ENCODE assay signal across 14 cellular contexts in the genomic region with DNA sequence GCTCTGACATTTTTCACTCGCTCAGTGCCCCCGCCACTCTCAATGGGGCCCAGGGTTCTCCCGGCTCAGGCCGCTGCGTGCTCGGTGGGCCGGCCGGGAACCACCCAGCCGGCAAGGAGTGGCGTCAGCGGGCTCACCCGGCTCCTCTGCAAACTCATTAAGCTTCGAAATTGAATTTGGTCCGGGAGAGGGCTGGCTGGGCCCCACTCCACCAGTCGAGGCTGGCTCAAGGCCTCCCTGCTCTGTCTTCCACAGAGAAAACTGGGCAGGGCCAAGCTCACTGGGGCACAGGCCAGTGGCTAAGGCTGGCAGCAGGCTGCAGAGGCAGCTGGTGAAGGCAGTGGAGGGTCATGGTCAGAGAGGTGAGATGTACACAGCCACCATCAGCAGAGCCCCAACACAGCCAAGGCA.
DNase-seq lines count a peak whose midpoint lies in the region; ATAC-seq, FAIRE-seq and TF ChIP-seq lines count a peak whose summit lies in the region.
"Had no signal": no experiment of that assay in that cellular context is flagged by ENCODE, and none has a peak within 500 bp of the region (broad histone marks: within the 10 kb centered on the region; RNA-seq: fewer than 3 reads in every experiment).

No MANE protein-coding gene starts in this region.

- WGBS in thyroid gland, 2 donors, result 6 to 17% methylated on average over 8 to 11 of the region's 15 CpGs
- 31 to 50% methylated on average over 6 to 10 of the region's 15 CpGs for WGBS in gastroesophageal sphincter (ENCODE audit: low coverage in 1 of 2), 2 donors

- no peak for TF ChIP-seq POLR2A in thyroid gland (IDR thresholded peaks at IDR 0.05)
- no peak for TF ChIP-seq POLR2A in gastroesophageal sphincter (IDR thresholded peaks at IDR 0.05)

- no peaks in the 10 kb centered on the region for H3K36me3 Mint-ChIP-seq in brain
- H3K36me3 Mint-ChIP-seq: IgD-negative memory B cell had no signal

- H3K36me3 ChIP-seq in HUES6 (ENCODE audit: control insufficient read depth, insufficient read depth, low read length) (no peaks in the 10 kb centered on the region), thyroid gland (no peaks in the 10 kb centered on the region), gastroesophageal sphincter (no peaks in the 10 kb centered on the region)

- intact Hi-C loops in thyroid gland (cut with DNase I), result no loop called here

- TF ChIP-seq EP300 in gastroesophageal sphincter (IDR thresholded peaks at IDR 0.05), result no peak

- no peak for FAIRE-seq in D721Med (lab: Jason Lieb, UNC)

- H3K4me3 Mint-ChIP-seq in brain, result peak overlapping the region in 1 of 5 experiments; percentile 12
- H3K4me3 Mint-ChIP-seq: H9, IgD-negative memory B cell had no signal

- ATAC-seq in HG03108 (IDR thresholded peaks at IDR 0.05; ENCODE audit: unreplicated experiment) (no peak), gastroesophageal sphincter (no peak)
- ATAC-seq: PC-3 had no signal

- H3K9ac ChIP-seq in HUES6 (ENCODE audit: low read length), result peak overlapping the region; percentile 7

- peak overlapping the region in 4 of 5 experiments; percentile 72 to 98 (median 94) for H3K27ac Mint-ChIP-seq in brain
- H3K27ac Mint-ChIP-seq: H9, IgD-negative memory B cell had no signal

- TF ChIP-seq CTCF in brain (conservative IDR thresholded peaks at IDR 0.05) (no peak), thyroid gland (IDR thresholded peaks at IDR 0.05) (no peak), D721Med (IDR thresholded peaks at IDR 0.05; ENCODE audit: insufficient read depth, missing control alignments) (no peak), gastroesophageal sphincter (IDR thresholded peaks at IDR 0.05) (no peak)

- H3K9me3 Mint-ChIP-seq in brain, result peaks cover 0 to 15% (median 0%) of the 10 kb centered on the region in 5 experiments
- H3K9me3 Mint-ChIP-seq: H9, IgD-negative memory B cell had no signal

- peak; percentile 16 for DNase-seq in midbrain (lab: John Stamatoyannopoulos, UW)
- DNase-seq in thyroid gland, result peak; percentile 70 to 72
- DNase-seq in D721Med (ENCODE audit: insufficient read length, low spot score), result no peak
- DNase-seq: H9, NCI-H187 treated with DMSO at 0.1 percent for 48 hours, NCI-H2171 treated with DMSO at 0.1 percent for 48 hours, NCI-H524 treated with DMSO at 0.1 percent for 48 hours, PC-3 had no signal

- H3K27me3 ChIP-seq in HUES6 (ENCODE audit: control insufficient read depth, insufficient read depth, low read length) (peaks cover 51% of the 10 kb centered on the region), thyroid gland (no peaks in the 10 kb centered on the region), gastroesophageal sphincter (peaks cover 100% of the 10 kb centered on the region)

- H3K27me3 Mint-ChIP-seq in brain, result peaks cover 14% of the 10 kb centered on the region

- H3K9me3 ChIP-seq in HUES6 (ENCODE audit: control insufficient read depth, insufficient read depth, low read depth, low read length), result no peaks in the 10 kb centered on the region
- H3K9me3 ChIP-seq in thyroid gland, result no peaks in the 10 kb centered on the region
- H3K9me3 ChIP-seq in gastroesophageal sphincter, result no peaks in the 10 kb centered on the region

- peaks cover 89% of the 10 kb centered on the region for H3K4me1 Mint-ChIP-seq in brain

- H3K27ac ChIP-seq in HUES6 (ENCODE audit: low read depth, low read length) (no peak overlapping the region), thyroid gland (no peak overlapping the region), gastroesophageal sphincter (no peak overlapping the region)
- H3K27ac ChIP-seq: SK-N-MC had no signal

- H3K4me3 ChIP-seq in HUES6 (ENCODE audit: low read depth, low read length) (no peak overlapping the region), thyroid gland (replicated peaks in 1 of 3) (no peak overlapping the region), gastroesophageal sphincter (no peak overlapping the region)
- H3K4me3 ChIP-seq: SK-N-MC had no signal

- H3K4me1 ChIP-seq in HUES6 (ENCODE audit: control insufficient read depth, insufficient read depth, low read length) (peaks cover 16% of the 10 kb centered on the region), thyroid gland (peaks cover 0 to 10% of the 10 kb centered on the region in 2 donors), gastroesophageal sphincter (no peaks in the 10 kb centered on the region)
